ENCODE assay signal across 11 cellular contexts in the genomic region with DNA sequence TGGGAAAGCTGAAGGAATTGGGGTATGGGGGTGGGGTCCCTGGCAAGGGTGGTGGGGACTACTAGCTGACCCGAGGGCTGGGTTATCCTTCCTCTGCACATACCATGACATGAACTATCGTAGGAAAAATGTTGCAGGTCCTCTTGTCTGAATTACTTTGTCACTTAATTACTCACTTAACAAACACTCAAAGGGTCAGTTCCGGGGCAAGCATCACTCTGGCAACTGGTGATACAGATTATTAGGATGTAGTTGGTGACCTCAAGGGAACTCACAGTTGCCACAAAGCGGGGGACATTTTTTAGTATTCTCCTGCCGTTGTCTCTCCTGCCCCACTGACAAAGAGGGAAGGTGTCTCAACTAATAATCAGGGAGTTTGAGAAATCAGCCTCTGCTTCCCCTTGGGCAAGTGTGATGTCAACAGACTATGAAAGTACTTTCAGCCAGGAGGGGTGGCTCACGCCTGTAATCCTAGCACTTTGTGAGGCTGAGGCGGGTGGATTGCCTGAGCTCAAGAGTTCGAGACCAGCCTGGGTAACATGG. TPM values are rescaled to one million over a fixed set of nuclear protein-coding genes. Genes with fewer than 3 reads are reported as not detected.
DNase-seq lines count a peak whose midpoint lies in the region; ATAC-seq, FAIRE-seq and TF ChIP-seq lines count a peak whose summit lies in the region.
"Had no signal": no experiment of that assay in that cellular context is flagged by ENCODE, and none has a peak within 500 bp of the region (broad histone marks: within the 10 kb centered on the region; RNA-seq: fewer than 3 reads in every experiment).

No MANE protein-coding gene starts in this region.

- intact Hi-C loops in cardiac septum (cut with DNase I), result no loop called here

- peaks cover 14% of the 10 kb centered on the region for H3K27me3 Mint-ChIP-seq in nephron progenitor cell (ENCODE audit: low read depth, poor library complexity)

- H3K4me3 ChIP-seq in bronchial epithelial cell (ENCODE audit: low read depth, low read length), result no peak overlapping the region

- TF ChIP-seq CTCF in bronchial epithelial cell (IDR thresholded peaks at IDR 0.05; ENCODE audit: insufficient read depth, low read length, severe bottlenecking), result no peak
- no peak for TF ChIP-seq CTCF in nephron progenitor cell (IDR thresholded peaks at IDR 0.05)

- peaks cover 1% of the 10 kb centered on the region for H3K36me3 Mint-ChIP-seq in nephron progenitor cell (ENCODE audit: low read depth)

- H3K9me3 Mint-ChIP-seq in nephron progenitor cell, result no peaks in the 10 kb centered on the region

- peaks cover 53% of the 10 kb centered on the region for H3K4me1 Mint-ChIP-seq in nephron progenitor cell

- FAIRE-seq in bronchial epithelial cell (lab: Jason Lieb, UNC), result no peak
- FAIRE-seq: endometrium, GM18507 had no signal

- DNase-seq in ELR (ENCODE audit: low read depth) (peak; percentile 91), NOMO-1 treated with dmso at 0.1 percent for 144 hours (lab: John Stamatoyannopoulos, UW; ENCODE audit: unreplicated experiment) (peak; percentile 37), bronchial epithelial cell (ENCODE audit: low read depth) (peak; percentile 80), nephron progenitor cell (no peak), NCI-H345 treated with DMSO at 0.1 percent for 48 hours (lab: John Stamatoyannopoulos, UW; ENCODE audit: unreplicated experiment) (no peak), DMS153 (lab: John Stamatoyannopoulos, UW) (no peak), cardiac septum (ENCODE audit: low spot score) (no peak)
- DNase-seq: NCI-H187 had no signal

- ATAC-seq in HG03469 (IDR thresholded peaks at IDR 0.05; ENCODE audit: unreplicated experiment), result no peak

- H3K4me3 Mint-ChIP-seq in nephron progenitor cell, result no peak overlapping the region

- H3K36me3 ChIP-seq in bronchial epithelial cell (ENCODE audit: control insufficient read depth, insufficient read depth, low read length), result no peaks in the 10 kb centered on the region

- H3K27me3 ChIP-seq in bronchial epithelial cell (ENCODE audit: control insufficient read depth, insufficient read depth, low read length), result no peaks in the 10 kb centered on the region

- peak overlapping the region; percentile 77 for H3K27ac Mint-ChIP-seq in nephron progenitor cell

RNA-seq across cellular contexts. Expression of gene DNAJB1, which starts 10.4 kb away (rescaled TPM):
- total RNA-seq in bronchial epithelial cell, result 58.4 and 117 TPM in 2 replicates
- 61.6 TPM for total RNA-seq in cardiac septum

RNA-seq across cellular contexts. Expression of gene GIPC1, which starts 11.8 kb away (rescaled TPM):
- 327 and 466 TPM in 2 replicates for total RNA-seq in bronchial epithelial cell
- 49.5 TPM for total RNA-seq in cardiac septum

RNA-seq across cellular contexts. Expression of gene TECR, which starts 21.6 kb away (rescaled TPM):
- 20.0 and 46.3 TPM in 2 replicates for total RNA-seq in bronchial epithelial cell
- total RNA-seq in cardiac septum, result 62.0 TPM

RNA-seq across cellular contexts. Expression of gene PTGER1, which starts 32.6 kb away (rescaled TPM):
- total RNA-seq in bronchial epithelial cell (1.5 and 2.6 TPM in 2 replicates), cardiac septum (not detected)

Comparison
In these comparisons a context has a peak if more than half of its experiments do, and no peak if none do; other contexts are left out.
1. DNase-seq: peak in ELR (single experiment), NOMO-1 treated with dmso at 0.1 percent for 144 hours (single experiment) and bronchial epithelial cell (single experiment); none in nephron progenitor cell (single experiment), NCI-H345 treated with DMSO at 0.1 percent for 48 hours (single experiment), DMS153 (single experiment) and cardiac septum (single experiment).